ENCODE assay signal across 16 cellular contexts in the genomic region with DNA sequence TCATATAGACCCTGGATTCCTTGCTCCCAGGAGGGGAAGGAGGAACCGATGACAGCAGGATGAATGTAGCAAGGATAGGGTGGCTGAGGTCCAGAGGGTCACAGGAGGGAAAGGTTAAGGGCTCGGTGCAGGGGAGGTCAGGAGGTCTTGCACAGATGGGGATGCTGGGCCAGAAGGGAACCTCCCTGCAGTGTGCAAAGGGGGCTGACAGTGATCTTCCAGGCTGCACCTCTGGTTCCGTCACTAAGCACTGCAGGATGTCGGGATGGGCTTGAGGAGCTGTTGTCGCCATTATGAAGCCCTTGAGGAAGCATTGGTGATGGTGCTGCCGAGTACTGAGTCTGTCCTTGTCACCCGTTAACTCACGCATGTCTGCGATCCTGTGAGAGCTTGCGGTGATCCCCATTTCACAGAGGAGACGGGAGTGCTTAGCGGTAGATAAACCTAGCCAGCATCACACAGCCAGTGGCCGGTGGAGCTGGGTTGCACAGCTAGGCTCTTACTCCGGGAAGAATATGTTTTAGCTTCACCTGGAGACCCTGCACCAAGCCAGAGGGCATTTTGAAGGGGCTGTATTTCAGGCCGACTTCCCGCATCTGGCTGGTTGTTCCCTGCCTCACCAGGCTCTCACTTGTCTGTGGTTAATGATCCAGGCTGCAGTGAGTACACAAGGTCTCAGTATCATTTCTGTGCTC.
DNase-seq lines count a peak whose midpoint lies in the region; TF ChIP-seq lines count a peak whose summit lies in the region.
"Had no signal": no experiment of that assay in that cellular context is flagged by ENCODE, and none has a peak within 500 bp of the region (broad histone marks: within the 10 kb centered on the region; RNA-seq: fewer than 3 reads in every experiment).

No MANE protein-coding gene starts in this region.

- TF ChIP-seq EP300 in transverse colon (IDR thresholded peaks at IDR 0.05; ENCODE audit: low read depth) = no peak

- H3K36me3 Mint-ChIP-seq in activated naive CD4-positive, alpha-beta T cell treated with anti-CD3 and anti-CD28 coated beads for 36 hours (ENCODE audit: low read depth) = peaks cover 5% of the 10 kb centered on the region

- H3K4me1 Mint-ChIP-seq in activated naive CD4-positive, alpha-beta T cell treated with anti-CD3 and anti-CD28 coated beads for 36 hours (ENCODE audit: low read depth) = peaks cover 7% of the 10 kb centered on the region

- H3K27ac Mint-ChIP-seq in activated naive CD4-positive, alpha-beta T cell treated with anti-CD3 and anti-CD28 coated beads for 36 hours = no peak overlapping the region
- H3K27ac Mint-ChIP-seq: activated CD8-positive, alpha-beta T cell treated with anti-CD3 and anti-CD28 coated beads, Interleukin-2, amount 10 ng/mL, durations not matched to agents 7 days and 5 days; immature natural killer cell; stimulated activated memory B cell treated with anti-CD40 and anti-IgM and Interleukin-4, amounts not matched to agents 10 μg/mL and 1 μg/mL and 100 μg/mL, for 72 hours had no signal

- in situ Hi-C loops in transverse colon (cut with MboI; ENCODE audit: low pct_ligation_motif_present in 1 of 4, low pct_unique_long_range_greater_than_20kb in 1 of 4, low sequenced_read_pairs in 3 of 4) = loop anchor here in 3 of 4 donors (10.0 to 25.0 kb wide), 3 partner anchors 165 to 728 kb away; partner anchors contain the start of gene CPPED1 (in 2 of the 3)

- no peak overlapping the region for H3K4me3 ChIP-seq in esophagus (ENCODE audit: low read depth in 1 of 2, low read length in 2 of 2)
- H3K4me3 ChIP-seq in muscle layer of colon (ENCODE audit: low read depth in 1 of 2, low read length in 2 of 2) = no peak overlapping the region
- H3K4me3 ChIP-seq in transverse colon = no peak overlapping the region
- H3K4me3 ChIP-seq: gastrocnemius medialis, SK-N-MC, uterus had no signal

- CTCF ChIA-PET in activated naive CD4-positive, alpha-beta T cell treated with anti-CD3 and anti-CD28 coated beads for 36 hours (lab: Charles Lee) = interaction anchor here (0.6 to 3.0 kb wide), 6 partner anchors 12 to 1356 kb away, joined by 3 to 24 read pairs (median 6); no protein-coding TSS in a partner anchor

- H3K27ac ChIP-seq in esophagus (ENCODE audit: low read depth in 2 of 2, low read length in 1 of 2) = peak overlapping the region; percentile 66 to 91
- peak overlapping the region; percentile 67 for H3K27ac ChIP-seq in muscle layer of colon (ENCODE audit: low read depth, low read length)
- H3K27ac ChIP-seq in transverse colon = peak overlapping the region in 3 of 4 donors; percentile 50 to 61 (median 56)
- H3K27ac ChIP-seq: gastrocnemius medialis, SK-N-MC had no signal

- H3K9me3 ChIP-seq in esophagus (ENCODE audit: control insufficient read depth in 2 of 2, insufficient read depth in 1 of 2, low read depth in 1 of 2, low read length in 1 of 2) (no peaks in the 10 kb centered on the region), muscle layer of colon (ENCODE audit: low read length) (no peaks in the 10 kb centered on the region), transverse colon (no peaks in the 10 kb centered on the region)
- H3K9me3 ChIP-seq: gastrocnemius medialis, uterus had no signal

- no peaks in the 10 kb centered on the region for H3K27me3 Mint-ChIP-seq in activated naive CD4-positive, alpha-beta T cell treated with anti-CD3 and anti-CD28 coated beads for 36 hours (ENCODE audit: low read depth)
- H3K27me3 Mint-ChIP-seq: stimulated activated memory B cell treated with anti-CD40 and anti-IgM and Interleukin-4, amounts not matched to agents 10 μg/mL and 1 μg/mL and 100 μg/mL, for 72 hours had no signal

- H3K9me3 Mint-ChIP-seq in activated naive CD4-positive, alpha-beta T cell treated with anti-CD3 and anti-CD28 coated beads for 36 hours = peaks cover 2% of the 10 kb centered on the region
- H3K9me3 Mint-ChIP-seq: immature natural killer cell; stimulated activated memory B cell treated with anti-CD40 and anti-IgM and Interleukin-4, amounts not matched to agents 10 μg/mL and 1 μg/mL and 100 μg/mL, for 72 hours had no signal

- 78 to 79% methylated on average over 16 of the region's 16 CpGs for WGBS in esophagus, 2 donors
- 88 to 100% methylated on average over 1 to 16 of the region's 16 CpGs for WGBS in transverse colon (ENCODE audit: low coverage in 1 of 2), 2 donors

- DNase-seq in activated effector memory CD4-positive, alpha-beta T cell treated with anti-CD3 and anti-CD28 coated beads, Interleukin-2, amount 50 U/mL, for 16 hours = peak; percentile 47
- no peak for DNase-seq in activated effector memory CD4-positive, alpha-beta T cell treated with Interleukin-2 at 50 U/mL for 16 hours
- DNase-seq in transverse colon = no peak
- no peak for DNase-seq in NCI-H146 treated with DMSO at 0.1 percent for 48 hours (lab: John Stamatoyannopoulos, UW; ENCODE audit: unreplicated experiment)
- no peak for DNase-seq in NCI-H1105 (lab: John Stamatoyannopoulos, UW)
- DNase-seq in activated naive CD4-positive, alpha-beta T cell treated with anti-CD3 and anti-CD28 coated beads for 36 hours = no peak
- DNase-seq: activated CD8-positive, alpha-beta T cell treated with anti-CD3 and anti-CD28 coated beads, Interleukin-2, amount 10 ng/mL, durations not matched to agents 7 days and 5 days; gastrocnemius medialis; GDM1; immature natural killer cell; NCI-H226 had no signal

- intact Hi-C loops in transverse colon (cut with DNase I; ENCODE audit: low total_unique reads) = loop anchor here (5.0 to 10.0 kb wide), 2 partner anchors 128 to 720 kb away; no protein-coding TSS in a partner anchor
- intact Hi-C loops in activated naive CD4-positive, alpha-beta T cell treated with anti-CD3 and anti-CD28 coated beads for 36 hours (cut with micrococcal nuclease) = loop anchor here (10.0 kb wide), 1 partner anchor 188 kb away; no protein-coding TSS in a partner anchor

- TF ChIP-seq CTCF in transverse colon (IDR thresholded peaks at IDR 0.05) = no peak

- H3K27me3 ChIP-seq in esophagus (ENCODE audit: control insufficient read depth in 1 of 2, insufficient read depth in 2 of 2, low read length in 2 of 2) (no peaks in the 10 kb centered on the region), muscle layer of colon (ENCODE audit: control insufficient read depth in 1 of 2, insufficient read depth in 2 of 2, low read length in 2 of 2) (no peaks in the 10 kb centered on the region), transverse colon (no peaks in the 10 kb centered on the region)
- H3K27me3 ChIP-seq: gastrocnemius medialis, uterus had no signal

- no peak for TF ChIP-seq POLR2A in transverse colon (IDR thresholded peaks at IDR 0.05)

- H3K9ac ChIP-seq in muscle layer of colon (ENCODE audit: low read length) = no peak overlapping the region

- H3K4me3 Mint-ChIP-seq in activated naive CD4-positive, alpha-beta T cell treated with anti-CD3 and anti-CD28 coated beads for 36 hours = no peak overlapping the region
- H3K4me3 Mint-ChIP-seq: activated CD8-positive, alpha-beta T cell treated with anti-CD3 and anti-CD28 coated beads, Interleukin-2, amount 10 ng/mL, durations not matched to agents 7 days and 5 days; immature natural killer cell; stimulated activated memory B cell treated with anti-CD40 and anti-IgM and Interleukin-4, amounts not matched to agents 10 μg/mL and 1 μg/mL and 100 μg/mL, for 72 hours had no signal

- H3K36me3 ChIP-seq in esophagus (ENCODE audit: control insufficient read depth in 2 of 2, insufficient read depth in 2 of 2, low read length in 1 of 2) = peaks cover 0 to 3% of the 10 kb centered on the region in 2 donors
- no peaks in the 10 kb centered on the region for H3K36me3 ChIP-seq in muscle layer of colon (ENCODE audit: insufficient read depth, low read length)
- H3K36me3 ChIP-seq in transverse colon = no peaks in the 10 kb centered on the region
- H3K36me3 ChIP-seq: gastrocnemius medialis, uterus had no signal

- H3K4me1 ChIP-seq in esophagus (ENCODE audit: control insufficient read depth in 2 of 2, insufficient read depth in 2 of 2, low read length in 1 of 2) (peaks cover 6 to 26% of the 10 kb centered on the region in 2 donors), muscle layer of colon (ENCODE audit: insufficient read depth, low read length) (peaks cover 30% of the 10 kb centered on the region), transverse colon (peaks cover 7 to 36% (median 17%) of the 10 kb centered on the region in 4 donors)
- H3K4me1 ChIP-seq: uterus had no signal
